Comparison of ENCODE assay signal across 19 cellular contexts in the genomic region with DNA sequence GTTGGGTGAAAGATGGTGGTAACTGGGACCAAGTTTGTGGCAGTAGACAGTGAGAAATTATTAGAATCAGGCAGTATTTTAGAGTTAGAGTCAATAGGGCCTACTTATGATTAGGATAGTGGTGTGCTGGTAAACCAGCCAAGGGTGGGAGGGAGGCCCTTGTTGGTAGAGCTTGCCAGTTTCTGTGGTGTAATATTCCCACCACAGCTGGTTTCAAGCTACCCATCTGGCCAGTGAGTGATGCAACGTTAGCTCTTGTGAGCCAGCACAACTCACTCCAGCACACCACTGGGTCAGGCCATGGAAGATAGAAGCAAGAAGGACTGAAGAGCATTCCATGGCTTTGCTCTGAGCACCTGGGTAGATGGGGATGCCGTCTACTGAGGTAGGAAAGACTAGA. TPM values are rescaled to one million over a fixed set of nuclear protein-coding genes. Genes with fewer than 3 reads are reported as not detected.
DNase-seq lines count a peak whose midpoint lies in the region; ATAC-seq, FAIRE-seq and TF ChIP-seq lines count a peak whose summit lies in the region.
"Had no signal": no experiment of that assay in that cellular context is flagged by ENCODE, and none has a peak within 500 bp of the region (broad histone marks: within the 10 kb centered on the region; RNA-seq: fewer than 3 reads in every experiment).

No MANE protein-coding gene starts in this region.

- 59 to 87% (median 80%) methylated on average over 2 of the region's 2 CpGs for WGBS in heart left ventricle, 4 donors

- intact Hi-C loops in Right ventricle myocardium inferior (cut with DNase I) = no loop called here
- intact Hi-C loops in cardiac septum (cut with DNase I) = no loop called here
- intact Hi-C loops in heart left ventricle (cut with DNase I) = no loop called here

- peak; percentile 88 for ATAC-seq in Right ventricle myocardium inferior
- ATAC-seq in heart left ventricle = peak in 3 of 4 donors; percentile 23 to 81 (median 77)
- ATAC-seq in GM18858 (IDR thresholded peaks at IDR 0.05; ENCODE audit: unreplicated experiment) = no peak
- no peak for ATAC-seq in HG02642 (IDR thresholded peaks at IDR 0.05; ENCODE audit: poor library complexity, unreplicated experiment)
- ATAC-seq: body of pancreas had no signal

- H3K4me3 ChIP-seq in heart left ventricle = no peak overlapping the region
- H3K4me3 ChIP-seq: body of pancreas, suprapubic skin had no signal

- no peak overlapping the region for H3K27ac ChIP-seq in heart left ventricle
- H3K27ac ChIP-seq: body of pancreas, parathyroid adenoma, suprapubic skin had no signal

- FAIRE-seq in GM19239 (lab: Jason Lieb, UNC) = no peak
- FAIRE-seq: frontal cortex, RCC 7860 had no signal

- no peaks in the 10 kb centered on the region for H3K9me3 ChIP-seq in heart left ventricle
- H3K9me3 ChIP-seq: body of pancreas, suprapubic skin had no signal

- DNase-seq in Right ventricle myocardium inferior (ENCODE audit: missing footprints) = no peak
- DNase-seq in cardiac septum (ENCODE audit: low spot score) = no peak
- DNase-seq in RPMI7951 (ENCODE audit: low read depth) = peak; percentile 74
- DNase-seq in heart left ventricle = peak in 1 of 5 donors; percentile 51
- no peak for DNase-seq in GM19239 (ENCODE audit: insufficient read length, low spot score)
- DNase-seq in D341Med (ENCODE audit: low spot score) = no peak
- DNase-seq: activated CD4-positive, alpha-beta T cell treated with anti-CD3 and anti-CD28 coated beads, Interleukin-2, amount 50 U/mL, for 48 hours; activated effector memory CD4-positive, alpha-beta T cell treated with Interleukin-2 at 50 U/mL for 16 hours; body of pancreas; DMS53; effector memory CD4-positive, alpha-beta T cell; immature natural killer cell; NCI-H1092 had no signal

- H3K27me3 ChIP-seq in heart left ventricle = no peaks in the 10 kb centered on the region
- H3K27me3 ChIP-seq: body of pancreas, suprapubic skin had no signal

- peaks cover 0 to 9% (median 0%) of the 10 kb centered on the region in 12 donors for H3K4me1 ChIP-seq in heart left ventricle
- H3K4me1 ChIP-seq: body of pancreas, suprapubic skin had no signal

- no peak for TF ChIP-seq POLR2A in heart left ventricle (IDR thresholded peaks at IDR 0.05)

- H3K36me3 ChIP-seq in heart left ventricle = no peaks in the 10 kb centered on the region
- H3K36me3 ChIP-seq: suprapubic skin had no signal

- no peak for TF ChIP-seq CTCF in heart left ventricle (IDR thresholded peaks at IDR 0.05)

RNA-seq across cellular contexts. Expression of a gene that starts 34.9 kb away (rescaled TPM):
- total RNA-seq in Right ventricle myocardium inferior (32.2 TPM), cardiac septum (13.0 TPM), heart left ventricle (10 to 100 TPM in 6 of 9 donors, 1 to 10 TPM in 3; 8.1 to 26.8 (median 13.4) TPM)
- total RNA-seq in RPMI7951 (2014; rRNA removed; shearing (Covaris generic)) = 3.4 and 4.2 TPM in 2 replicates
- 1 to 10 TPM; 1.4 to 9.1 TPM for polyA plus RNA-seq in heart left ventricle

Comparison
In these comparisons a context has a peak if more than half of its experiments do, and no peak if none do; other contexts are left out.
1. ATAC-seq: peak in Right ventricle myocardium inferior (single experiment) and heart left ventricle (3 of 4); none in GM18858 (single experiment) and HG02642 (single experiment).